In genomic region chr7:66236713-66237303, GRCh38 we compare ENCODE assay signal across 1 cellular context.
TF ChIP-seq lines count a peak whose summit lies in the region.

No MANE protein-coding gene starts in this region.

TF ChIP-seq in WTC11, 78 proteins besides CTCF, POLR2A, EP300 and RAD21 (continued from another document):
- TF ChIP-seq AR (CRISPR knock-in tag; IDR thresholded peaks at IDR 0.05) (no peak), USF1 (CRISPR knock-in tag; IDR thresholded peaks at IDR 0.05) (no peak), ZNF232 (CRISPR knock-in tag; IDR thresholded peaks at IDR 0.05) (no peak), AFF4 (CRISPR knock-in tag; IDR thresholded peaks at IDR 0.05; ENCODE audit: borderline replicate concordance) (no peak)
TF ChIP-seq in WTC11: peak in this region for 0.
